In the genomic region with DNA sequence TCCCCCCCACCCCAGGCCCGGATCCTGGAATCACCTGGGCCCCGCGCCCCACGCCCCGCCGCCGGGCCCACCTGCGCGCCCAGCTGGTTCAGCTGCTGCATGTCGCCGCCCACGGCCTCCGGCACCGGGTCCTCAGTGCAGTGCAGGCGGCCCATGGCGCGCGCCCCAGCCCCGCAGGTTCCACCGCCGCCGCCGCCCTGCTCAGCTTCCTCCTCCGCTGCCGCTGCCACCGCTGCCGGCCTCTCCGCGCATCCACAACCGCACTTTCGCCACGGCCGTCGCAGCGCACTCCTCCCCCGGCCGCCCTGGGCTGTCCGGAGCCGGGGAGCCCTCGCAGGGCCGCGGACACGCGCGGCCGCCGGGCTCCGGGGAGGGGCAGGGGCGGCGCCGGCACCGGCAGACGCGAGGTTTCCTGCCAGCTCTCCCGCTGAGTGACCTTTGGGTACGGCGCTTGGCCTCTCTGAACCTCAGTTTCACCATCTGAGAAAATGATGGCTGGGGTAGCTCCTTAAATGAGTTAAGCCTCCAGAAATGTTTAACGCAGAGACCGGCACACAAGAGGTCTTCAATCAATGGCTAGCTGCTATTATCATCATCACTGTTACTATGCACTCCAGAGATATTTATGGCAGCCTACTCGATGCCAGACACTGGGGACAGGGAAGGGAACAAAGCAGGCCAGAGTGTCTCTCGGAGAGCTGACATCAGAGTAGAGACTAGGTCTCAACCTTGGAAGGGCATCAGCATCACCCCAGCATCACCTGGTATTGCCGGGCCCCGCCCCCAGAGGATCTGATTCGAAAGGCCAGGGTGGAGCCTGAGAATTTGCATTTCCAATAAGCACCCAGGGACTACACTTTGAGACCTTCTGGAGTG, we compare ENCODE assay signal across 1 cellular context.
TF ChIP-seq lines count a peak whose summit lies in the region.

A gene (minus strand): TSS at position 231 of the 876 bp plus-strand sequence. CDS start 76 bp downstream, at position 155.

TF ChIP-seq in HepG2, 621 proteins besides CTCF, POLR2A, EP300 and RAD21 (continued from another document and continues in another):
- TF ChIP-seq, protein P1, sequence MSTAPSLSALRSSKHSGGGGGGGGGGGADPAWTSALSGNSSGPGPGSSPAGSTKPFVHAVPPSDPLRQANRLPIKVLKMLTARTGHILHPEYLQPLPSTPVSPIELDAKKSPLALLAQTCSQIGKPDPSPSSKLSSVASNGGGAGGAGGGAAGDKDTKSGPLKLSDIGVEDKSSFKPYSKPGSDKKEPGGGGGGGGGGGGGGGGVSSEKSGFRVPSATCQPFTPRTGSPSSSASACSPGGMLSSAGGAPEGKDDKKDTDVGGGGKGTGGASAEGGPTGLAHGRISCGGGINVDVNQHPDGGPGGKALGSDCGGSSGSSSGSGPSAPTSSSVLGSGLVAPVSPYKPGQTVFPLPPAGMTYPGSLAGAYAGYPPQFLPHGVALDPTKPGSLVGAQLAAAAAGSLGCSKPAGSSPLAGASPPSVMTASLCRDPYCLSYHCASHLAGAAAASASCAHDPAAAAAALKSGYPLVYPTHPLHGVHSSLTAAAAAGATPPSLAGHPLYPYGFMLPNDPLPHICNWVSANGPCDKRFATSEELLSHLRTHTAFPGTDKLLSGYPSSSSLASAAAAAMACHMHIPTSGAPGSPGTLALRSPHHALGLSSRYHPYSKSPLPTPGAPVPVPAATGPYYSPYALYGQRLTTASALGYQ (CRISPR knock-in tag; IDR thresholded peaks at IDR 0.05): no peak
- TF ChIP-seq JDP2 (CRISPR knock-in tag; IDR thresholded peaks at IDR 0.05; ENCODE audit: borderline replicate concordance): no peak
- no peak; the same call in 1 of the 2 replicates for TF ChIP-seq TBX2 (CRISPR knock-in tag; IDR thresholded peaks at IDR 0.05; ENCODE audit: borderline replicate concordance)
- TF ChIP-seq FOXK2 (IDR thresholded peaks at IDR 0.05): no peak
- TF ChIP-seq, protein P2, sequence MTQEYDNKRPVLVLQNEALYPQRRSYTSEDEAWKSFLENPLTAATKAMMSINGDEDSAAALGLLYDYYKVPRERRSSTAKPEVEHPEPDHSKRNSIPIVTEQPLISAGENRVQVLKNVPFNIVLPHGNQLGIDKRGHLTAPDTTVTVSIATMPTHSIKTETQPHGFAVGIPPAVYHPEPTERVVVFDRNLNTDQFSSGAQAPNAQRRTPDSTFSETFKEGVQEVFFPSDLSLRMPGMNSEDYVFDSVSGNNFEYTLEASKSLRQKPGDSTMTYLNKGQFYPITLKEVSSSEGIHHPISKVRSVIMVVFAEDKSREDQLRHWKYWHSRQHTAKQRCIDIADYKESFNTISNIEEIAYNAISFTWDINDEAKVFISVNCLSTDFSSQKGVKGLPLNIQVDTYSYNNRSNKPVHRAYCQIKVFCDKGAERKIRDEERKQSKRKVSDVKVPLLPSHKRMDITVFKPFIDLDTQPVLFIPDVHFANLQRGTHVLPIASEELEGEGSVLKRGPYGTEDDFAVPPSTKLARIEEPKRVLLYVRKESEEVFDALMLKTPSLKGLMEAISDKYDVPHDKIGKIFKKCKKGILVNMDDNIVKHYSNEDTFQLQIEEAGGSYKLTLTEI (CRISPR knock-in tag; conservative IDR thresholded peaks at IDR 0.05): no peak
- TF ChIP-seq ZNF501 (CRISPR knock-in tag; IDR thresholded peaks at IDR 0.05): no peak
- TF ChIP-seq, protein P3, sequence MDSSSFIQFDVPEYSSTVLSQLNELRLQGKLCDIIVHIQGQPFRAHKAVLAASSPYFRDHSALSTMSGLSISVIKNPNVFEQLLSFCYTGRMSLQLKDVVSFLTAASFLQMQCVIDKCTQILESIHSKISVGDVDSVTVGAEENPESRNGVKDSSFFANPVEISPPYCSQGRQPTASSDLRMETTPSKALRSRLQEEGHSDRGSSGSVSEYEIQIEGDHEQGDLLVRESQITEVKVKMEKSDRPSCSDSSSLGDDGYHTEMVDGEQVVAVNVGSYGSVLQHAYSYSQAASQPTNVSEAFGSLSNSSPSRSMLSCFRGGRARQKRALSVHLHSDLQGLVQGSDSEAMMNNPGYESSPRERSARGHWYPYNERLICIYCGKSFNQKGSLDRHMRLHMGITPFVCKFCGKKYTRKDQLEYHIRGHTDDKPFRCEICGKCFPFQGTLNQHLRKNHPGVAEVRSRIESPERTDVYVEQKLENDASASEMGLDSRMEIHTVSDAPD (CRISPR knock-in tag; IDR thresholded peaks at IDR 0.05): no peak; the same call in 1 of the 2 replicates
- TF ChIP-seq, protein P4, sequence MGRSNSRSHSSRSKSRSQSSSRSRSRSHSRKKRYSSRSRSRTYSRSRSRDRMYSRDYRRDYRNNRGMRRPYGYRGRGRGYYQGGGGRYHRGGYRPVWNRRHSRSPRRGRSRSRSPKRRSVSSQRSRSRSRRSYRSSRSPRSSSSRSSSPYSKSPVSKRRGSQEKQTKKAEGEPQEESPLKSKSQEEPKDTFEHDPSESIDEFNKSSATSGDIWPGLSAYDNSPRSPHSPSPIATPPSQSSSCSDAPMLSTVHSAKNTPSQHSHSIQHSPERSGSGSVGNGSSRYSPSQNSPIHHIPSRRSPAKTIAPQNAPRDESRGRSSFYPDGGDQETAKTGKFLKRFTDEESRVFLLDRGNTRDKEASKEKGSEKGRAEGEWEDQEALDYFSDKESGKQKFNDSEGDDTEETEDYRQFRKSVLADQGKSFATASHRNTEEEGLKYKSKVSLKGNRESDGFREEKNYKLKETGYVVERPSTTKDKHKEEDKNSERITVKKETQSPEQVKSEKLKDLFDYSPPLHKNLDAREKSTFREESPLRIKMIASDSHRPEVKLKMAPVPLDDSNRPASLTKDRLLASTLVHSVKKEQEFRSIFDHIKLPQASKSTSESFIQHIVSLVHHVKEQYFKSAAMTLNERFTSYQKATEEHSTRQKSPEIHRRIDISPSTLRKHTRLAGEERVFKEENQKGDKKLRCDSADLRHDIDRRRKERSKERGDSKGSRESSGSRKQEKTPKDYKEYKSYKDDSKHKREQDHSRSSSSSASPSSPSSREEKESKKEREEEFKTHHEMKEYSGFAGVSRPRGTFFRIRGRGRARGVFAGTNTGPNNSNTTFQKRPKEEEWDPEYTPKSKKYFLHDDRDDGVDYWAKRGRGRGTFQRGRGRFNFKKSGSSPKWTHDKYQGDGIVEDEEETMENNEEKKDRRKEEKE (IDR thresholded peaks at IDR 0.05): no peak
- no peak for TF ChIP-seq ZZZ3 (CRISPR knock-in tag; IDR thresholded peaks at IDR 0.05; ENCODE audit: borderline replicate concordance)
- no peak for TF ChIP-seq ZBTB3 (CRISPR knock-in tag; IDR thresholded peaks at IDR 0.05; ENCODE audit: borderline replicate concordance, low read depth)
- TF ChIP-seq ZNF326 (CRISPR knock-in tag; IDR thresholded peaks at IDR 0.05; ENCODE audit: borderline replicate concordance): no peak
- no peak for TF ChIP-seq AGO2 (optimal IDR thresholded peaks at IDR 0.05; ENCODE audit: low read depth, low read length)
- peak; percentile 72; the same call in 1 of the 2 replicates for TF ChIP-seq ZBTB38 (CRISPR knock-in tag; IDR thresholded peaks at IDR 0.05)
- no peak for TF ChIP-seq PHB2 (IDR thresholded peaks at IDR 0.05; ENCODE audit: partially characterized antibody)
- peak; percentile 94 for TF ChIP-seq HOXA9 (CRISPR knock-in tag; IDR thresholded peaks at IDR 0.05; ENCODE audit: borderline replicate concordance)
- no peak for TF ChIP-seq TBL1XR1 (IDR thresholded peaks at IDR 0.05; ENCODE audit: borderline replicate concordance, low read length, partially characterized antibody)
- TF ChIP-seq ZNF350 (CRISPR knock-in tag; IDR thresholded peaks at IDR 0.05; ENCODE audit: borderline replicate concordance, low read depth): no peak
- TF ChIP-seq, protein P5, sequence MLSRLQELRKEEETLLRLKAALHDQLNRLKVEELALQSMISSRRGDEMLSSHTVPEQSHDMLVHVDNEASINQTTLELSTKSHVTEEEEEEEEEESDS (CRISPR knock-in tag; IDR thresholded peaks at IDR 0.05; ENCODE audit: borderline replicate concordance): no peak
- TF ChIP-seq PPARG (CRISPR knock-in tag; conservative IDR thresholded peaks at IDR 0.05): no peak
- TF ChIP-seq, protein P6, sequence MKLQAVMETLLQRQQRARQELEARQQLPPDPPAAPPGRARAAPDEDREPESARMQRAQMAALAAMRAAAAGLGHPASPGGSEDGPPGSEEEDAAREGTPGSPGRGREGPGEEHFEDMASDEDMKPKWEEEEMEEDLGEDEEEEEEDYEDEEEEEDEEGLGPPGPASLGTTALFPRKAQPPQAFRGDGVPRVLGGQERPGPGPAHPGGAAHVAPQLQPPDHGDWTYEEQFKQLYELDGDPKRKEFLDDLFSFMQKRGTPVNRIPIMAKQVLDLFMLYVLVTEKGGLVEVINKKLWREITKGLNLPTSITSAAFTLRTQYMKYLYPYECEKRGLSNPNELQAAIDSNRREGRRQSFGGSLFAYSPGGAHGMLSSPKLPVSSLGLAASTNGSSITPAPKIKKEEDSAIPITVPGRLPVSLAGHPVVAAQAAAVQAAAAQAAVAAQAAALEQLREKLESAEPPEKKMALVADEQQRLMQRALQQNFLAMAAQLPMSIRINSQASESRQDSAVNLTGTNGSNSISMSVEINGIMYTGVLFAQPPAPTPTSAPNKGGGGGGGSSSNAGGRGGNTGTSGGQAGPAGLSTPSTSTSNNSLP (IDR thresholded peaks at IDR 0.05; ENCODE audit: low read depth, low read length): no peak
- TF ChIP-seq YY1 (IDR thresholded peaks at IDR 0.05; ENCODE audit: insufficient read depth, insufficient replicate concordance, low read depth, low read length): peak; percentile 73
- no peak for TF ChIP-seq ZNF550 (CRISPR knock-in tag; IDR thresholded peaks at IDR 0.05; ENCODE audit: borderline replicate concordance)
- no peak for TF ChIP-seq ONECUT2 (CRISPR knock-in tag; IDR thresholded peaks at IDR 0.05)
- no peak for TF ChIP-seq IKZF1 (IDR thresholded peaks at IDR 0.05)
- no peak; the same call in 1 of the 2 replicates for TF ChIP-seq ZNF44 (CRISPR knock-in tag; IDR thresholded peaks at IDR 0.05)
- TF ChIP-seq MED8 (CRISPR knock-in tag; IDR thresholded peaks at IDR 0.05; ENCODE audit: insufficient replicate concordance): no peak
- TF ChIP-seq, protein P7, sequence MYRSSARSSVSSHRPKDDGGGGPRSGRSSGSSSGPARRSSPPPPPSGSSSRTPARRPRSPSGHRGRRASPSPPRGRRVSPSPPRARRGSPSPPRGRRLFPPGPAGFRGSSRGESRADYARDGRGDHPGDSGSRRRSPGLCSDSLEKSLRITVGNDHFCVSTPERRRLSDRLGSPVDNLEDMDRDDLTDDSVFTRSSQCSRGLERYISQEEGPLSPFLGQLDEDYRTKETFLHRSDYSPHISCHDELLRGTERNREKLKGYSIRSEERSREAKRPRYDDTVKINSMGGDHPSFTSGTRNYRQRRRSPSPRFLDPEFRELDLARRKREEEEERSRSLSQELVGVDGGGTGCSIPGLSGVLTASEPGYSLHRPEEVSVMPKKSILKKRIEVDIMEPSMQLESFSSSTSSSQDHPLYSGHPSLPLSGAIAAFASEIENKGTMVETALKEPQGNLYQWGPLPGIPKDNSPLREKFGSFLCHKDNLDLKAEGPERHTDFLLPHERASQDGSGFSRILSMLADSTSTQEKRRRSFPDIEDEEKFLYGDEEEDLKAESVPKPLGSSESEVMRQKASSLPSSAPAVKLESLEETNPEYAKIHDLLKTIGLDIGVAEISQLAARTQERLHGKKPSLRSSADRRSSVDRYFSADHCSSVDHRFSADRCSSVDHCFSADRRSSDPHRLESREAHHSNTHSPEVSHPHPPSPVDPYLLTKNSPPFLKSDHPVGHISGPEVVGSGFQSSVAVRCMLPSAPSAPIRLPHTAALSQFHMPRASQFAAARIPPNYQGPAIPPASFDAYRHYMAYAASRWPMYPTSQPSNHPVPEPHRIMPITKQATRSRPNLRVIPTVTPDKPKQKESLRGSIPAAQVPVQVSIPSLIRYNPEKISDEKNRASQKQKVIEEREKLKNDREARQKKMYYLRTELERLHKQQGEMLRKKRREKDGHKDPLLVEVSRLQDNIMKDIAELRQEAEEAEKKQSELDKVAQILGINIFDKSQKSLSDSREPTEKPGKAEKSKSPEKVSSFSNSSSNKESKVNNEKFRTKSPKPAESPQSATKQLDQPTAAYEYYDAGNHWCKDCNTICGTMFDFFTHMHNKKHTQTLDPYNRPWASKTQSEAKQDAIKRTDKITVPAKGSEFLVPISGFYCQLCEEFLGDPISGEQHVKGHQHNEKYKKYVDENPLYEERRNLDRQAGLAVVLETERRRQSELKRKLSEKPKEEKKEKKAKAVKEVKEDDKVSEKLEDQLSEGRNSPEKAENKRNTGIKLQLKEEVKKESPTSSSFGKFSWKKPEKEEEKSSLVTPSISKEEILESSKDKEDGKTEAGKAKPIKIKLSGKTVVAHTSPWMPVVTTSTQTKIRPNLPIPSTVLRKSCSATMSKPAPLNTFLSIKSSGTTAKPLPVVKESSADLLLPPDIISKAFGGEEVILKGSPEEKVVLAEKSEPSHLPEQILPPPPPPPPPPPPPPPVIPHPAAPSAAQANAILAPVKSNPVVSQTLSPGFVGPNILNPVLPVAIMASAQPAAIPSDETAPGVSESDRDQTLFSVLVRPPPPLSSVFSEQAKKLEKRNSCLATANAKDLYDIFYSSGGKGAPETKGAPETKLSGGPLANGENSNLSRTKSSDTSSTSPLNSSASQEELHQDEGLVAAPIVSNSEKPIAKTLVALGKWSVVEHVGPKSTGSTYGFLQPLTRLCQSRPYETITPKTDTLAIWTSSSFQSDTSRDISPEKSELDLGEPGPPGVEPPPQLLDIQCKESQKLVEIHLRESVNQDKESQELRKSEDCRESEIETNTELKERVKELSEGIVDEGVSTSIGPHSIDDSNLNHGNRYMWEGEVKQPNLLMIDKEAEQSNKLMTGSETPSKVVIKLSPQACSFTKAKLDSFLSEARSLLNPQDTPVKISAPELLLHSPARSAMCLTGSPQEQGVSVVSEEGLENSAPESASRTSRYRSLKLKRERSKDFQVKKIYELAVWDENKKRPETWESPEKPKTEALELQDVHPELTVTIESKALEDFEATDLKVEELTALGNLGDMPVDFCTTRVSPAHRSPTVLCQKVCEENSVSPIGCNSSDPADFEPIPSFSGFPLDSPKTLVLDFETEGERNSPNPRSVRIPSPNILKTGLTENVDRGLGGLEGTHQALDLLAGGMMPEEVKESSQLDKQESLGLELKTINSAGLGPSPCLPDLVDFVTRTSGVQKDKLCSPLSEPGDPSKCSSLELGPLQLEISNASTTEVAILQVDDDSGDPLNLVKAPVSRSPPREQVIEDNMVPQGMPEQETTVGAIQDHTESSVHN (CRISPR knock-in tag; IDR thresholded peaks at IDR 0.05): 0 out of 2 replicates have a peak, but pooled peaks have one; percentile 24
- peak; percentile 3; the same call in 1 of the 2 replicates for TF ChIP-seq ZNF558 (CRISPR knock-in tag; IDR thresholded peaks at IDR 0.05; ENCODE audit: borderline replicate concordance)
- peak; percentile 99 for TF ChIP-seq ZFAT (CRISPR knock-in tag; conservative IDR thresholded peaks at IDR 0.05)
- TF ChIP-seq THYN1 (CRISPR knock-in tag; IDR thresholded peaks at IDR 0.05; ENCODE audit: borderline replicate concordance, low read depth): no peak
- peak; percentile 42 for TF ChIP-seq ZNF883 (CRISPR knock-in tag; IDR thresholded peaks at IDR 0.05; ENCODE audit: not compliant biosample characterization)
- peak; percentile 90; the same call in 1 of the 2 replicates for TF ChIP-seq SAFB2 (CRISPR knock-in tag; IDR thresholded peaks at IDR 0.05; ENCODE audit: borderline replicate concordance, low read depth)
- TF ChIP-seq HHEX (CRISPR knock-in tag; IDR thresholded peaks at IDR 0.05): no peak
- no peak; the same call in 1 of the 2 replicates for TF ChIP-seq SMAD1 (CRISPR knock-in tag; IDR thresholded peaks at IDR 0.05; ENCODE audit: borderline replicate concordance, low read depth)
- no peak for TF ChIP-seq PTBP1 (IDR thresholded peaks at IDR 0.05; ENCODE audit: low read depth, low read length, poor library complexity, severe bottlenecking)
- TF ChIP-seq HMG20B (CRISPR knock-in tag; conservative IDR thresholded peaks at IDR 0.05): no peak
- peak; percentile 85 for TF ChIP-seq ASH2L (IDR thresholded peaks at IDR 0.05; ENCODE audit: insufficient read length, low read depth, low read length)
- TF ChIP-seq ZKSCAN1 (IDR thresholded peaks at IDR 0.05; ENCODE audit: low read length): no peak
